In the genomic region with DNA sequence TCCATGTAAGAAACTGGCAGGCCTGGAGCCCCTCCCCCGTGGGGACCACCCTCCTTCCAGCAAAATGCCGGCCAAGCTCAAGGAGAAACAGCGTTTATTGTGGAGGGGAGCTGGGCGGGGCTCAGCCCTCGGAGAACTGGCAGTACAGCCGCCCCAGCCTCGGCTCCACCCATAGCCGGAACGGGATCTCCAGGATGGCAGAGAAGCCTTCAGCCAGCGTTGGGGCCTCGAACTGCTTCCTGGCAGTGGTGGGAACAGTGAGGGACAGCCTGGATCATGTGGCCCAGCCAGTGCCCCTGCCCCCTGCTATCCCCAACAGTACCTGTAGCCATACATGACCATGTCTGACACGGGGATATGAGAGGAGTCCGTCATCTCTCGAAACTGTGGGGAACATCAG, we compare ENCODE assay signal across 1 cellular context.
TF ChIP-seq lines count a peak whose summit lies in the region.

No MANE protein-coding gene starts in this region.

TF ChIP-seq in IMR-90, 13 proteins besides CTCF, POLR2A, EP300 and RAD21:
- TF ChIP-seq FOS (IDR thresholded peaks at IDR 0.05; ENCODE audit: low read depth, low read length) (no peak), BHLHE40 (IDR thresholded peaks at IDR 0.05; ENCODE audit: low read depth, low read length) (no peak), RCOR1 (IDR thresholded peaks at IDR 0.05; ENCODE audit: insufficient replicate concordance, low read length) (no peak), NFE2L2 (IDR thresholded peaks at IDR 0.05; ENCODE audit: low read depth, low read length) (no peak), MAFK (IDR thresholded peaks at IDR 0.05; ENCODE audit: low read depth, low read length) (no peak), RFX5 (IDR thresholded peaks at IDR 0.05; ENCODE audit: low read depth, low read length) (no peak), SMC3 (IDR thresholded peaks at IDR 0.05; ENCODE audit: low read depth, low read length) (no peak), CEBPB (IDR thresholded peaks at IDR 0.05; ENCODE audit: low read depth, low read length) (no peak), CHD1 (IDR thresholded peaks at IDR 0.05; ENCODE audit: low read depth, low read length) (no peak), MAZ (IDR thresholded peaks at IDR 0.05; ENCODE audit: borderline replicate concordance, low read depth, low read length) (no peak), MXI1 (IDR thresholded peaks at IDR 0.05; ENCODE audit: borderline replicate concordance, low read depth, low read length) (no peak)
- TF ChIP-seq, protein P1, sequence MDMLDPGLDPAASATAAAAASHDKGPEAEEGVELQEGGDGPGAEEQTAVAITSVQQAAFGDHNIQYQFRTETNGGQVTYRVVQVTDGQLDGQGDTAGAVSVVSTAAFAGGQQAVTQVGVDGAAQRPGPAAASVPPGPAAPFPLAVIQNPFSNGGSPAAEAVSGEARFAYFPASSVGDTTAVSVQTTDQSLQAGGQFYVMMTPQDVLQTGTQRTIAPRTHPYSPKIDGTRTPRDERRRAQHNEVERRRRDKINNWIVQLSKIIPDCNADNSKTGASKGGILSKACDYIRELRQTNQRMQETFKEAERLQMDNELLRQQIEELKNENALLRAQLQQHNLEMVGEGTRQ (IDR thresholded peaks at IDR 0.05; ENCODE audit: low read depth, low read length): no peak
- TF ChIP-seq, protein P2, sequence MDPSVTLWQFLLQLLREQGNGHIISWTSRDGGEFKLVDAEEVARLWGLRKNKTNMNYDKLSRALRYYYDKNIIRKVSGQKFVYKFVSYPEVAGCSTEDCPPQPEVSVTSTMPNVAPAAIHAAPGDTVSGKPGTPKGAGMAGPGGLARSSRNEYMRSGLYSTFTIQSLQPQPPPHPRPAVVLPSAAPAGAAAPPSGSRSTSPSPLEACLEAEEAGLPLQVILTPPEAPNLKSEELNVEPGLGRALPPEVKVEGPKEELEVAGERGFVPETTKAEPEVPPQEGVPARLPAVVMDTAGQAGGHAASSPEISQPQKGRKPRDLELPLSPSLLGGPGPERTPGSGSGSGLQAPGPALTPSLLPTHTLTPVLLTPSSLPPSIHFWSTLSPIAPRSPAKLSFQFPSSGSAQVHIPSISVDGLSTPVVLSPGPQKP (IDR thresholded peaks at IDR 0.05; ENCODE audit: borderline replicate concordance, low read depth, low read length): no peak
